ENCODE assay signal across 1 cellular context in genomic region chr14:75176142-75176820, GRCh38.
TF ChIP-seq lines count a peak whose summit lies in the region.

Gene TMED10, minus strand, starts transcription at chr14:75176612. Its CDS starts 33 bp downstream, at chr14:75176579.

TF ChIP-seq in HepG2, 621 proteins besides CTCF, POLR2A, EP300 and RAD21 (continued from another document and continues in another):
- TF ChIP-seq ZBTB26 (CRISPR knock-in tag; IDR thresholded peaks at IDR 0.05; ENCODE audit: borderline replicate concordance) (peak; percentile 60; the same call in 1 of the 2 replicates), ZSCAN31 (CRISPR knock-in tag; IDR thresholded peaks at IDR 0.05; ENCODE audit: low read depth) (no peak), SRF (IDR thresholded peaks at IDR 0.05; ENCODE audit: low read depth, low read length) (0 out of 2 replicates have a peak, but pooled peaks have one; percentile 17), ZNF484 (CRISPR knock-in tag; IDR thresholded peaks at IDR 0.05; ENCODE audit: borderline replicate concordance, low read depth) (peak; percentile 83; the same call in 1 of the 2 replicates), GTF2F1 (IDR thresholded peaks at IDR 0.05; ENCODE audit: low read length) (peak; percentile 59; the same call in 1 of the 2 replicates), THYN1 (CRISPR knock-in tag; IDR thresholded peaks at IDR 0.05; ENCODE audit: borderline replicate concordance, low read depth) (no peak), FOXO1 (CRISPR knock-in tag; IDR thresholded peaks at IDR 0.05) (peak; percentile 47; the same call in 1 of the 2 replicates), CAMTA2 (CRISPR knock-in tag; IDR thresholded peaks at IDR 0.05; ENCODE audit: borderline replicate concordance) (peak; percentile 79; the same call in 1 of the 2 replicates), TIGD3 (CRISPR knock-in tag; IDR thresholded peaks at IDR 0.05; ENCODE audit: borderline replicate concordance) (0 out of 2 replicates have a peak, but pooled peaks have one; percentile 43), ZNF263 (CRISPR knock-in tag; IDR thresholded peaks at IDR 0.05) (peak; percentile 47), ZNF503 (CRISPR knock-in tag; IDR thresholded peaks at IDR 0.05) (peak; percentile 84), ATF7-NPFF (CRISPR knock-in tag; IDR thresholded peaks at IDR 0.05; ENCODE audit: low read depth) (peak; percentile 70), SRSF1 (optimal IDR thresholded peaks at IDR 0.05; ENCODE audit: low read depth, low read length) (peak; percentile 67), ZNF232 (CRISPR knock-in tag; IDR thresholded peaks at IDR 0.05; ENCODE audit: borderline replicate concordance) (peak; percentile 92; the same call in 1 of the 2 replicates), HMG20A (CRISPR knock-in tag; IDR thresholded peaks at IDR 0.05; ENCODE audit: borderline replicate concordance) (0 out of 2 replicates have a peak, but pooled peaks have one; percentile 21), NR0B2 (CRISPR knock-in tag; IDR thresholded peaks at IDR 0.05) (peak; percentile 37; the same call in 1 of the 2 replicates), NR2C2 (CRISPR knock-in tag; IDR thresholded peaks at IDR 0.05; ENCODE audit: borderline replicate concordance) (peak; percentile 100), SALL2 (CRISPR knock-in tag; IDR thresholded peaks at IDR 0.05) (peak; percentile 69; the same call in 1 of the 2 replicates), ZBTB34 (CRISPR knock-in tag; IDR thresholded peaks at IDR 0.05) (0 out of 2 replicates have a peak, but pooled peaks have one; percentile 46), ZNF18 (CRISPR knock-in tag; IDR thresholded peaks at IDR 0.05; ENCODE audit: insufficient replicate concordance) (peak; percentile 82), MED8 (CRISPR knock-in tag; IDR thresholded peaks at IDR 0.05; ENCODE audit: insufficient replicate concordance) (peak; percentile 81), IRF2 (CRISPR knock-in tag; IDR thresholded peaks at IDR 0.05) (peak; percentile 64), ZNF543 (CRISPR knock-in tag; IDR thresholded peaks at IDR 0.05) (0 out of 2 replicates have a peak, but pooled peaks have one; percentile 39), POLR2AphosphoS5 (IDR thresholded peaks at IDR 0.05; ENCODE audit: low read depth, low read length) (peak; percentile 78), CREB1 (IDR thresholded peaks at IDR 0.05) (no peak), CREB1 (CRISPR knock-in tag; IDR thresholded peaks at IDR 0.05) (peak; percentile 84), ZNF329 (CRISPR knock-in tag; IDR thresholded peaks at IDR 0.05; ENCODE audit: low read depth) (peak; percentile 78; the same call in 1 of the 2 replicates), CREM (IDR thresholded peaks at IDR 0.05) (peak; percentile 94), CREM (CRISPR knock-in tag; IDR thresholded peaks at IDR 0.05) (no peak), IKZF4 (CRISPR knock-in tag; IDR thresholded peaks at IDR 0.05; ENCODE audit: borderline replicate concordance, low read depth, not compliant biosample characterization) (peak; percentile 62), NFRKB (IDR thresholded peaks at IDR 0.05) (peak; percentile 46; the same call in 1 of the 2 replicates), ZNF747 (CRISPR knock-in tag; IDR thresholded peaks at IDR 0.05; ENCODE audit: borderline replicate concordance) (0 out of 2 replicates have a peak, but pooled peaks have one; percentile 81), NFKB2 (CRISPR knock-in tag; IDR thresholded peaks at IDR 0.05; ENCODE audit: borderline replicate concordance) (peak; percentile 91; the same call in 1 of the 2 replicates), ZSCAN5A (CRISPR knock-in tag; IDR thresholded peaks at IDR 0.05; ENCODE audit: borderline replicate concordance) (no peak), MNT (IDR thresholded peaks at IDR 0.05) (0 out of 2 replicates have a peak, but pooled peaks have one; percentile 9), ZNF280D (CRISPR knock-in tag; IDR thresholded peaks at IDR 0.05) (peak; percentile 89), ZFX (CRISPR knock-in tag; IDR thresholded peaks at IDR 0.05; ENCODE audit: low read depth) (peak; percentile 99), REL (CRISPR knock-in tag; conservative IDR thresholded peaks at IDR 0.05) (0 out of 2 replicates have a peak, but pooled peaks have one; percentile 33), PCBP1 (IDR thresholded peaks at IDR 0.05; ENCODE audit: borderline replicate concordance, low read depth, low read length) (0 out of 2 replicates have a peak, but pooled peaks have one; percentile 72)
- TF ChIP-seq, protein P1, sequence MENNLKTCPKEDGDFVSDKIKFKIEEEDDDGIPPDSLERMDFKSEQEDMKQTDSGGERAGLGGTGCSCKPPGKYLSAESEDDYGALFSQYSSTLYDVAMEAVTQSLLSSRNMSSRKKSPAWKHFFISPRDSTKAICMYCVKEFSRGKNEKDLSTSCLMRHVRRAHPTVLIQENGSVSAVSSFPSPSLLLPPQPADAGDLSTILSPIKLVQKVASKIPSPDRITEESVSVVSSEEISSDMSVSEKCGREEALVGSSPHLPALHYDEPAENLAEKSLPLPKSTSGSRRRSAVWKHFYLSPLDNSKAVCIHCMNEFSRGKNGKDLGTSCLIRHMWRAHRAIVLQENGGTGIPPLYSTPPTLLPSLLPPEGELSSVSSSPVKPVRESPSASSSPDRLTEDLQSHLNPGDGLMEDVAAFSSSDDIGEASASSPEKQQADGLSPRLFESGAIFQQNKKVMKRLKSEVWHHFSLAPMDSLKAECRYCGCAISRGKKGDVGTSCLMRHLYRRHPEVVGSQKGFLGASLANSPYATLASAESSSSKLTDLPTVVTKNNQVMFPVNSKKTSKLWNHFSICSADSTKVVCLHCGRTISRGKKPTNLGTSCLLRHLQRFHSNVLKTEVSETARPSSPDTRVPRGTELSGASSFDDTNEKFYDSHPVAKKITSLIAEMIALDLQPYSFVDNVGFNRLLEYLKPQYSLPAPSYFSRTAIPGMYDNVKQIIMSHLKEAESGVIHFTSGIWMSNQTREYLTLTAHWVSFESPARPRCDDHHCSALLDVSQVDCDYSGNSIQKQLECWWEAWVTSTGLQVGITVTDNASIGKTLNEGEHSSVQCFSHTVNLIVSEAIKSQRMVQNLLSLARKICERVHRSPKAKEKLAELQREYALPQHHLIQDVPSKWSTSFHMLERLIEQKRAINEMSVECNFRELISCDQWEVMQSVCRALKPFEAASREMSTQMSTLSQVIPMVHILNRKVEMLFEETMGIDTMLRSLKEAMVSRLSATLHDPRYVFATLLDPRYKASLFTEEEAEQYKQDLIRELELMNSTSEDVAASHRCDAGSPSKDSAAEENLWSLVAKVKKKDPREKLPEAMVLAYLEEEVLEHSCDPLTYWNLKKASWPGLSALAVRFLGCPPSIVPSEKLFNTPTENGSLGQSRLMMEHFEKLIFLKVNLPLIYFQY (CRISPR knock-in tag; IDR thresholded peaks at IDR 0.05; ENCODE audit: borderline replicate concordance): peak; percentile 54; the same call in 1 of the 2 replicates
